ENCODE assay signal across 19 cellular contexts in genomic region chr21:33552999-33553598, GRCh38. TPM values are rescaled to one million over a fixed set of nuclear protein-coding genes. Genes with fewer than 3 reads are reported as not detected.
DNase-seq lines count a peak whose midpoint lies in the region; ATAC-seq, FAIRE-seq and TF ChIP-seq lines count a peak whose summit lies in the region.
"Had no signal": no experiment of that assay in that cellular context is flagged by ENCODE, and none has a peak within 500 bp of the region (broad histone marks: within the 10 kb centered on the region; RNA-seq: fewer than 3 reads in every experiment).

No MANE protein-coding gene starts in this region.

- H4K12ac ChIP-seq in trophoblast cell (ENCODE audit: low read depth, low read length) = no peak overlapping the region

- H3K36me3 Mint-ChIP-seq in IgD-negative memory B cell = peaks cover 18% of the 10 kb centered on the region
- H3K36me3 Mint-ChIP-seq in central memory CD8-positive, alpha-beta T cell (ENCODE audit: insufficient read depth) = peaks cover 83% of the 10 kb centered on the region

- no peak overlapping the region for H2BK120ac ChIP-seq in trophoblast cell (ENCODE audit: insufficient read depth, low read length, poor library complexity)

- H3K4me1 Mint-ChIP-seq in IgD-negative memory B cell = peaks cover 10 to 24% (median 14%) of the 10 kb centered on the region in 3 donors
- H3K4me1 Mint-ChIP-seq in central memory CD8-positive, alpha-beta T cell = peaks cover 51% of the 10 kb centered on the region

- no peak overlapping the region for H3K18ac ChIP-seq in trophoblast cell (ENCODE audit: low read length)

- H3K23ac ChIP-seq in trophoblast cell (ENCODE audit: low read length) = no peak overlapping the region

- no peak overlapping the region for H3K14ac ChIP-seq in trophoblast cell (ENCODE audit: low read length)

- DNase-seq in GM12891 (ENCODE audit: insufficient read length, low spot score) (no peak), trophoblast cell (no peak), NCI-H69 (lab: John Stamatoyannopoulos, UW) (no peak), MG63 (no peak)
- no peak for DNase-seq in central memory CD8-positive, alpha-beta T cell (ENCODE audit: low spot score in 2 of 2)
- DNase-seq: CD8-positive, alpha-beta T cell; NCI-H1092; NCI-H1694; NCI-H2107; NCI-H226; NCI-H526; PC-3; Right ventricle myocardium superior had no signal

- no peak overlapping the region for H4K8ac ChIP-seq in trophoblast cell (ENCODE audit: low read depth, low read length)

- H3K4me2 ChIP-seq in trophoblast cell (ENCODE audit: low read length) = no peak overlapping the region
- H3K4me2 ChIP-seq: SK-N-SH had no signal

- peaks cover 9% of the 10 kb centered on the region for H3K79me2 ChIP-seq in trophoblast cell (ENCODE audit: control insufficient read depth, insufficient read depth, low read length, poor library complexity)

- H4K91ac ChIP-seq in trophoblast cell (ENCODE audit: low read depth, low read length) = no peak overlapping the region

- no peak overlapping the region for H2AK5ac ChIP-seq in trophoblast cell (ENCODE audit: low read length)

- H2BK12ac ChIP-seq in trophoblast cell (ENCODE audit: low read length) = no peak overlapping the region

- peak overlapping the region; percentile 50 for H3K4ac ChIP-seq in trophoblast cell (ENCODE audit: low read depth, low read length)

- H3K27me3 ChIP-seq in trophoblast cell (ENCODE audit: insufficient read depth, low read length) = no peaks in the 10 kb centered on the region
- H3K27me3 ChIP-seq in MG63 = no peaks in the 10 kb centered on the region

- H2AFZ ChIP-seq in trophoblast cell (ENCODE audit: insufficient read depth, low read length, poor library complexity) = no peak overlapping the region

- H3K4me3 ChIP-seq in trophoblast cell (ENCODE audit: low read depth, low read length) = no peak overlapping the region
- no peak overlapping the region for H3K4me3 ChIP-seq in MG63

- peaks cover 48 to 70% of the 10 kb centered on the region in 2 experiments for H3K36me3 ChIP-seq in trophoblast cell (ENCODE audit: control insufficient read depth in 1 of 2, insufficient read depth in 2 of 2, low read length in 2 of 2)
- peaks cover 96% of the 10 kb centered on the region for H3K36me3 ChIP-seq in MG63

- peaks cover 0 to 2% (median 0%) of the 10 kb centered on the region in 3 donors for H3K9me3 Mint-ChIP-seq in IgD-negative memory B cell
- no peaks in the 10 kb centered on the region for H3K9me3 Mint-ChIP-seq in central memory CD8-positive, alpha-beta T cell
- H3K9me3 Mint-ChIP-seq: CD8-positive, alpha-beta T cell had no signal

- no peak overlapping the region for H3K4me3 Mint-ChIP-seq in IgD-negative memory B cell
- H3K4me3 Mint-ChIP-seq in central memory CD8-positive, alpha-beta T cell = no peak overlapping the region
- H3K4me3 Mint-ChIP-seq: B cell; CD8-positive, alpha-beta T cell had no signal

- peak overlapping the region; percentile 34 to 64 (median 63) for H3K27ac Mint-ChIP-seq in IgD-negative memory B cell
- peak overlapping the region; percentile 80 for H3K27ac Mint-ChIP-seq in central memory CD8-positive, alpha-beta T cell (ENCODE audit: low read depth)
- H3K27ac Mint-ChIP-seq: B cell; CD8-positive, alpha-beta T cell had no signal

- no peaks in the 10 kb centered on the region for H3K4me1 ChIP-seq in trophoblast cell (ENCODE audit: control insufficient read depth in 1 of 2, insufficient read depth in 2 of 2, low read length in 2 of 2)

- H3K9ac ChIP-seq in trophoblast cell (ENCODE audit: low read length) = no peak overlapping the region
- H3K9ac ChIP-seq: SK-N-SH had no signal

- no peak for FAIRE-seq in GM12891 (lab: Jason Lieb, UNC)
- FAIRE-seq: D721Med, H54 had no signal

- H3K9me3 ChIP-seq in trophoblast cell (ENCODE audit: insufficient read depth, low read depth, low read length) = peaks cover 3% of the 10 kb centered on the region
- no peaks in the 10 kb centered on the region for H3K9me3 ChIP-seq in MG63
- H3K9me3 ChIP-seq: SK-N-SH had no signal

- H3K27ac ChIP-seq in trophoblast cell (ENCODE audit: low read depth, low read length) = no peak overlapping the region

- no CpG with 5 or more reads among the region's 12 CpGs for WGBS in trophoblast cell (ENCODE audit: extremely low coverage, insufficient coverage, insufficient read length)

- H3K27me3 Mint-ChIP-seq in IgD-negative memory B cell = no peaks in the 10 kb centered on the region
- H3K27me3 Mint-ChIP-seq in central memory CD8-positive, alpha-beta T cell = no peaks in the 10 kb centered on the region
- H3K27me3 Mint-ChIP-seq: B cell had no signal

- H3K79me1 ChIP-seq in trophoblast cell (ENCODE audit: low read length) = no peaks in the 10 kb centered on the region

- H2BK5ac ChIP-seq in trophoblast cell (ENCODE audit: low read depth, low read length, poor library complexity) = no peak overlapping the region

- ATAC-seq in central memory CD8-positive, alpha-beta T cell (replicated peaks; ENCODE audit: extremely low read depth, poor library complexity, severe bottlenecking) = no peak
- ATAC-seq in GM19467 (IDR thresholded peaks at IDR 0.05; ENCODE audit: unreplicated experiment) = no peak
- ATAC-seq: CD8-positive, alpha-beta T cell; PC-3 had no signal

- peak; percentile 4; the same call in 1 of the 2 replicates for TF ChIP-seq POLR2A in GM12891 (IDR thresholded peaks at IDR 0.05; ENCODE audit: low read depth, low read length)

TF ChIP-seq in GM12891, 5 proteins besides CTCF, POLR2A, EP300 and RAD21:
- TF ChIP-seq POLR2AphosphoS5 (IDR thresholded peaks at IDR 0.05; ENCODE audit: low read depth, low read length) (peak; percentile 68), SPI1 (IDR thresholded peaks at IDR 0.05; ENCODE audit: low read depth, low read length) (no peak)

RNA-seq across cellular contexts. Expression of gene SON, which starts 10.3 kb away (rescaled TPM):
- polyA plus RNA-seq in GM12891 (2012; ENCODE audit: low read depth, missing spikeins) = 171 TPM
- 699 TPM for polyA plus RNA-seq in IgD-negative memory B cell
- polyA plus RNA-seq in trophoblast cell (2013) = 138 and 139 TPM in 2 replicates
- total RNA-seq in MG63 (2014; rRNA removed; shearing (Covaris generic); ENCODE audit: low replicate concordance) = 83.7 and 124 TPM in 2 replicates

RNA-seq across cellular contexts. Expression of gene GART, which starts 11.2 kb away (rescaled TPM):
- polyA plus RNA-seq in GM12891 (2012; ENCODE audit: low read depth, missing spikeins) = 44.0 TPM
- 44.7 TPM for polyA plus RNA-seq in IgD-negative memory B cell
- polyA plus RNA-seq in trophoblast cell (2013) = 56.6 and 56.7 TPM in 2 replicates
- 52.3 and 55.3 TPM in 2 replicates for total RNA-seq in MG63 (2014; rRNA removed; shearing (Covaris generic); ENCODE audit: low replicate concordance)

RNA-seq across cellular contexts. Expression of gene DONSON, which starts 35.4 kb away (rescaled TPM):
- polyA plus RNA-seq in GM12891 (2012; ENCODE audit: low read depth, missing spikeins) = 16.9 TPM
- 1.5 TPM for polyA plus RNA-seq in IgD-negative memory B cell
- 34.0 and 34.1 TPM in 2 replicates for polyA plus RNA-seq in trophoblast cell (2013)
- total RNA-seq in MG63 (2014; rRNA removed; shearing (Covaris generic); ENCODE audit: low replicate concordance) = 29.4 and 32.0 TPM in 2 replicates
